Comparison of ENCODE assay signal across 16 cellular contexts in the genomic region with DNA sequence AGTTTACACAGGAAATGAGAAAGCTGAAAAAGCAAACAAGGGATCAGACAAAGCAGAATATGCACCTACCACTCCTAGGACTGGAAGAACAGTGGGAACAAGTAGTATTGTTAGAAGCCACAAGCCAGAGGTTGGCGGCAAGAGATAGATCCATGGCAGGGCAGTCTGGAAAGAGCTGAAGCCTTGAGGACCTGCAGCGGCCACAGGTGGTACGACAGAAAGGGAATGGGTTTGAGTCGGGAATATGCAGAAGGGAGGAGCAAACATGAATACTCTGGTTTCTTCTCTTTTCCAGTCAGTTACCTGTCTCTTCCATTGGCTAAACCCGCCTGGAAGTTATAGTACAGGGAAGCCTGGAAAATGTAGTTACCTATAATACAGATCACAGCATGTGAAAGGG. TPM values are rescaled to one million over a fixed set of nuclear protein-coding genes. Genes with fewer than 3 reads are reported as not detected.
DNase-seq lines count a peak whose midpoint lies in the region; ATAC-seq and TF ChIP-seq lines count a peak whose summit lies in the region.
"Had no signal": no experiment of that assay in that cellular context is flagged by ENCODE, and none has a peak within 500 bp of the region (broad histone marks: within the 10 kb centered on the region; RNA-seq: fewer than 3 reads in every experiment).

No MANE protein-coding gene starts in this region.

- no peak overlapping the region for H3K4me2 ChIP-seq in GM23338

- H3K4me3 Mint-ChIP-seq in GM23338: no peak overlapping the region
- H3K4me3 Mint-ChIP-seq: B cell; CD4-positive, alpha-beta memory T cell; H9; IgD-negative memory B cell had no signal

- H3K79me2 ChIP-seq in GM23338 (replicated peaks; ENCODE audit: insufficient read depth): peaks cover 23% of the 10 kb centered on the region

- WGBS in tibial nerve, 2 donors: 91% methylated on average over 5 of the region's 5 CpGs

- no peak overlapping the region for H3K4me3 ChIP-seq in GM23338
- no peak overlapping the region for H3K4me3 ChIP-seq in tibial nerve
- H3K4me3 ChIP-seq: GM23248 had no signal

- peaks cover 14% of the 10 kb centered on the region for H3K4me1 Mint-ChIP-seq in GM23338

- no peaks in the 10 kb centered on the region for H3K9me2 ChIP-seq in GM23338 (ENCODE audit: insufficient read depth)

- no peak; the same call in 2 of the 3 replicates for ATAC-seq in GM23338

- peak in 1 of 2 experiments; percentile 42; a peak in 2 of 4 replicates for TF ChIP-seq CTCF in GM23338 (conservative IDR thresholded peaks at IDR 0.05; ENCODE audit: low read depth in 2 of 2)
- TF ChIP-seq CTCF in VCaP (conservative IDR thresholded peaks at IDR 0.05): peak; percentile 47
- no peak for TF ChIP-seq CTCF in tibial nerve (IDR thresholded peaks at IDR 0.05)

- no peak overlapping the region for H2AFZ ChIP-seq in GM23338
- H2AFZ ChIP-seq: GM23248 had no signal

- no peaks in the 10 kb centered on the region for H4K20me1 ChIP-seq in GM23338 (replicated peaks; ENCODE audit: insufficient read depth)

- H3K27ac Mint-ChIP-seq in GM23338: no peak overlapping the region
- H3K27ac Mint-ChIP-seq: B cell; CD4-positive, alpha-beta memory T cell; H9; IgD-negative memory B cell had no signal

- no peaks in the 10 kb centered on the region for H3F3A ChIP-seq in GM23338 (replicated peaks; ENCODE audit: low read depth)

- H3K36me3 Mint-ChIP-seq in GM23338 (ENCODE audit: low read depth): no peaks in the 10 kb centered on the region; the same call in 1 of the 3 replicates
- H3K36me3 Mint-ChIP-seq: IgD-negative memory B cell had no signal

- H3K9me3 ChIP-seq in tibial nerve: peaks cover 0 to 8% (median 0%) of the 10 kb centered on the region in 4 donors

- TF ChIP-seq POLR2A in tibial nerve (IDR thresholded peaks at IDR 0.05): no peak

- H3K9me3 Mint-ChIP-seq in GM23338: no peaks in the 10 kb centered on the region
- H3K9me3 Mint-ChIP-seq: IgD-negative memory B cell had no signal

- no peaks in the 10 kb centered on the region for H3K36me3 ChIP-seq in GM23338 (ENCODE audit: insufficient read depth)
- no peaks in the 10 kb centered on the region for H3K36me3 ChIP-seq in tibial nerve

- H3K27me3 ChIP-seq in GM23338 (ENCODE audit: insufficient read depth) (no peaks in the 10 kb centered on the region), tibial nerve (peaks cover 0 to 4% of the 10 kb centered on the region in 2 donors)

- no peak overlapping the region for H3K27ac ChIP-seq in GM23338 (ENCODE audit: low read depth)
- peak overlapping the region; percentile 41 for H3K27ac ChIP-seq in VCaP
- H3K27ac ChIP-seq in tibial nerve: no peak overlapping the region
- H3K27ac ChIP-seq: GM23248 had no signal

- peak; percentile 80 for DNase-seq in DMS53 (lab: John Stamatoyannopoulos, UW)
- peak; percentile 51 for DNase-seq in GM23338 (ENCODE audit: low spot score)
- DNase-seq in NCI-H510A (lab: John Stamatoyannopoulos, UW): peak; percentile 45
- DNase-seq in tibial nerve (ENCODE audit: low spot score in 2 of 2): no peak
- no peak for DNase-seq in foreskin melanocyte
- DNase-seq in NCI-H69 (lab: John Stamatoyannopoulos, UW): no peak
- no peak for DNase-seq in LoVo (ENCODE audit: low spot score)
- DNase-seq: ACHN; C1 segment of cervical spinal cord; CD4-positive, alpha-beta memory T cell; DND-41; GM23248; H9 had no signal

- peaks cover 2% of the 10 kb centered on the region for H3K27me3 Mint-ChIP-seq in GM23338 (ENCODE audit: insufficient read depth, low read depth, poor library complexity)
- H3K27me3 Mint-ChIP-seq: B cell, IgD-negative memory B cell had no signal

- TF ChIP-seq EP300 in tibial nerve (IDR thresholded peaks at IDR 0.05): no peak

- peaks cover 18% of the 10 kb centered on the region for H3K4me1 ChIP-seq in GM23338 (ENCODE audit: insufficient read depth)
- H3K4me1 ChIP-seq in tibial nerve: peaks cover 0 to 15% (median 2%) of the 10 kb centered on the region in 4 donors

TF ChIP-seq in GM23338, 12 proteins besides CTCF, POLR2A, EP300 and RAD21 (continues in another document):
- no peak for TF ChIP-seq EZH2phosphoT487 (IDR thresholded peaks at IDR 0.05; ENCODE audit: unreplicated experiment)
- TF ChIP-seq CREB1 (CRISPR knock-in tag; IDR thresholded peaks at IDR 0.05; ENCODE audit: low read depth): no peak
- no peak for TF ChIP-seq EZH2 (IDR thresholded peaks at IDR 0.05; ENCODE audit: low read depth, unreplicated experiment)
- TF ChIP-seq, protein P1, sequence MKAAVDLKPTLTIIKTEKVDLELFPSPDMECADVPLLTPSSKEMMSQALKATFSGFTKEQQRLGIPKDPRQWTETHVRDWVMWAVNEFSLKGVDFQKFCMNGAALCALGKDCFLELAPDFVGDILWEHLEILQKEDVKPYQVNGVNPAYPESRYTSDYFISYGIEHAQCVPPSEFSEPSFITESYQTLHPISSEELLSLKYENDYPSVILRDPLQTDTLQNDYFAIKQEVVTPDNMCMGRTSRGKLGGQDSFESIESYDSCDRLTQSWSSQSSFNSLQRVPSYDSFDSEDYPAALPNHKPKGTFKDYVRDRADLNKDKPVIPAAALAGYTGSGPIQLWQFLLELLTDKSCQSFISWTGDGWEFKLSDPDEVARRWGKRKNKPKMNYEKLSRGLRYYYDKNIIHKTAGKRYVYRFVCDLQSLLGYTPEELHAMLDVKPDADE (IDR thresholded peaks at IDR 0.05): no peak
- no peak for TF ChIP-seq JUNB (IDR thresholded peaks at IDR 0.05; ENCODE audit: unreplicated experiment)
- TF ChIP-seq, protein P2, sequence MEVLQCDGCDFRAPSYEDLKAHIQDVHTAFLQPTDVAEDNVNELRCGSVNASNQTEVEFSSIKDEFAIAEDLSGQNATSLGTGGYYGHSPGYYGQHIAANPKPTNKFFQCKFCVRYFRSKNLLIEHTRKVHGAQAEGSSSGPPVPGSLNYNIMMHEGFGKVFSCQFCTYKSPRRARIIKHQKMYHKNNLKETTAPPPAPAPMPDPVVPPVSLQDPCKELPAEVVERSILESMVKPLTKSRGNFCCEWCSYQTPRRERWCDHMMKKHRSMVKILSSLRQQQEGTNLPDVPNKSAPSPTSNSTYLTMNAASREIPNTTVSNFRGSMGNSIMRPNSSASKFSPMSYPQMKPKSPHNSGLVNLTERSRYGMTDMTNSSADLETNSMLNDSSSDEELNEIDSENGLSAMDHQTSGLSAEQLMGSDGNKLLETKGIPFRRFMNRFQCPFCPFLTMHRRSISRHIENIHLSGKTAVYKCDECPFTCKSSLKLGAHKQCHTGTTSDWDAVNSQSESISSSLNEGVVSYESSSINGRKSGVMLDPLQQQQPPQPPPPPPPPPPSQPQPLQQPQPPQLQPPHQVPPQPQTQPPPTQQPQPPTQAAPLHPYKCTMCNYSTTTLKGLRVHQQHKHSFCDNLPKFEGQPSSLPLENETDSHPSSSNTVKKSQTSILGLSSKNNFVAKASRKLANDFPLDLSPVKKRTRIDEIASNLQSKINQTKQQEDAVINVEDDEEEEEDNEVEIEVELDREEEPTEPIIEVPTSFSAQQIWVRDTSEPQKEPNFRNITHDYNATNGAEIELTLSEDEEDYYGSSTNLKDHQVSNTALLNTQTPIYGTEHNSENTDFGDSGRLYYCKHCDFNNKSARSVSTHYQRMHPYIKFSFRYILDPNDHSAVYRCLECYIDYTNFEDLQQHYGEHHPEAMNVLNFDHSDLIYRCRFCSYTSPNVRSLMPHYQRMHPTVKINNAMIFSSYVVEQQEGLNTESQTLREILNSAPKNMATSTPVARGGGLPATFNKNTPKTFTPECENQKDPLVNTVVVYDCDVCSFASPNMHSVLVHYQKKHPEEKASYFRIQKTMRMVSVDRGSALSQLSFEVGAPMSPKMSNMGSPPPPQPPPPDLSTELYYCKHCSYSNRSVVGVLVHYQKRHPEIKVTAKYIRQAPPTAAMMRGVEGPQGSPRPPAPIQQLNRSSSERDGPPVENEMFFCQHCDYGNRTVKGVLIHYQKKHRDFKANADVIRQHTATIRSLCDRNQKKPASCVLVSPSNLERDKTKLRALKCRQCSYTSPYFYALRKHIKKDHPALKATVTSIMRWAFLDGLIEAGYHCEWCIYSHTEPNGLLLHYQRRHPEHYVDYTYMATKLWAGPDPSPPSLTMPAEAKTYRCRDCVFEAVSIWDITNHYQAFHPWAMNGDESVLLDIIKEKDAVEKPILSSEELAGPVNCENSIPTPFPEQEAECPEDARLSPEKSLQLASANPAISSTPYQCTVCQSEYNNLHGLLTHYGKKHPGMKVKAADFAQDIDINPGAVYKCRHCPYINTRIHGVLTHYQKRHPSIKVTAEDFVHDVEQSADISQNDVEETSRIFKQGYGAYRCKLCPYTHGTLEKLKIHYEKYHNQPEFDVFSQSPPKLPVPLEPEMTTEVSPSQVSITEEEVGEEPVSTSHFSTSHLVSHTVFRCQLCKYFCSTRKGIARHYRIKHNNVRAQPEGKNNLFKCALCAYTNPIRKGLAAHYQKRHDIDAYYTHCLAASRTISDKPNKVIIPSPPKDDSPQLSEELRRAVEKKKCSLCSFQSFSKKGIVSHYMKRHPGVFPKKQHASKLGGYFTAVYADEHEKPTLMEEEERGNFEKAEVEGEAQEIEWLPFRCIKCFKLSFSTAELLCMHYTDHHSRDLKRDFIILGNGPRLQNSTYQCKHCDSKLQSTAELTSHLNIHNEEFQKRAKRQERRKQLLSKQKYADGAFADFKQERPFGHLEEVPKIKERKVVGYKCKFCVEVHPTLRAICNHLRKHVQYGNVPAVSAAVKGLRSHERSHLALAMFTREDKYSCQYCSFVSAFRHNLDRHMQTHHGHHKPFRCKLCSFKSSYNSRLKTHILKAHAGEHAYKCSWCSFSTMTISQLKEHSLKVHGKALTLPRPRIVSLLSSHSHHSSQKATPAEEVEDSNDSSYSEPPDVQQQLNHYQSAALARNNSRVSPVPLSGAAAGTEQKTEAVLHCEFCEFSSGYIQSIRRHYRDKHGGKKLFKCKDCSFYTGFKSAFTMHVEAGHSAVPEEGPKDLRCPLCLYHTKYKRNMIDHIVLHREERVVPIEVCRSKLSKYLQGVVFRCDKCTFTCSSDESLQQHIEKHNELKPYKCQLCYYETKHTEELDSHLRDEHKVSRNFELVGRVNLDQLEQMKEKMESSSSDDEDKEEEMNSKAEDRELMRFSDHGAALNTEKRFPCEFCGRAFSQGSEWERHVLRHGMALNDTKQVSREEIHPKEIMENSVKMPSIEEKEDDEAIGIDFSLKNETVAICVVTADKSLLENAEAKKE (CRISPR knock-in tag; IDR thresholded peaks at IDR 0.05): no peak
- no peak for TF ChIP-seq POLR2AphosphoS5 (IDR thresholded peaks at IDR 0.05; ENCODE audit: low read depth)
- no peak for TF ChIP-seq ZNF331 (CRISPR knock-in tag; IDR thresholded peaks at IDR 0.05; ENCODE audit: low read depth)
- no peak for TF ChIP-seq STAT1 (IDR thresholded peaks at IDR 0.05; ENCODE audit: unreplicated experiment)
- TF ChIP-seq ZNF114 (CRISPR knock-in tag; IDR thresholded peaks at IDR 0.05): no peak
- TF ChIP-seq NANOG (IDR thresholded peaks at IDR 0.05; ENCODE audit: borderline replicate concordance): no peak

RNA-seq across cellular contexts. Expression of a gene that starts 3.9 kb away (rescaled TPM):
- total RNA-seq in GM23338 (2014; rRNA removed; shearing (Covaris generic)): 61.2 and 88.3 TPM in 2 replicates
- 42.6 and 42.9 TPM in 2 replicates for polyA plus RNA-seq in GM23338 (2016; fragmentation: Nextera tagmentation; extraction: Ambion mirVana)
- total RNA-seq in tibial nerve: 10 to 100 TPM; 10.2 to 32.1 (median 19.2) TPM

RNA-seq across cellular contexts. Expression of a gene that starts 28.1 kb away (rescaled TPM):
- 37.2 and 40.1 TPM in 2 replicates for total RNA-seq in GM23338 (2014; rRNA removed; shearing (Covaris generic))
- polyA plus RNA-seq in GM23338 (2016; fragmentation: Nextera tagmentation; extraction: Ambion mirVana): 11.1 and 11.7 TPM in 2 replicates
- total RNA-seq in tibial nerve: 1 to 10 TPM; 1.1 to 3.3 (median 1.8) TPM
- total RNA-seq: GM23248 had no signal
- polyA plus RNA-seq: IgD-negative memory B cell had no signal

Comparison
In these comparisons a context has a peak if more than half of its experiments do, and no peak if none do; other contexts are left out.
1. DNase-seq: peak in DMS53 (single experiment), GM23338 (single experiment) and NCI-H510A (single experiment); none in tibial nerve (0 of 2), foreskin melanocyte (single experiment), NCI-H69 (single experiment) and LoVo (single experiment).